1 cellular context compared by ENCODE assay signal in the genomic region with DNA sequence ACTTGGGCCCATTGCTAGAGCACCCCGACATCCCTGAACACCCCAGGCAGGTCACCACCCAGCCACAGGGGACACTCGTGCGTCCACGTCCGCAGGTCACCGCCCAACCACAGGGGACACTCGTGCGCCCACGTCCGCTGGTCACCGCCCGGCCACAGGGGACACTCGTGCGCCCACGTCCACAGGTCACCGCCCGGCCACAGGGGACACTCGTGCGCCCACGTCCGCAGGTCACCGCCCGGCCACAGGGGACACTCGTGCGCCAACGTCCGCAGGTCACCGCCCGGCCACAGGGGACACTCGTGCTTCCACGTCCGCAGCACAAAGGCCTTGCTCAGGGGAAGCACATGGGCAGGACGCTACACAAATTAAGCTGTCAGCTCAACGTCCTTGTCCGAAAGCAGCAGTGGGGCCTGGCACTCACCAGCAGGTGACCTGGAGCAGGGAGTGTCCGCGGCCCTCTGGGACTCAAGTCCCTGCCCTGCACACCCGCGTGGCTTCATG.
TF ChIP-seq lines count a peak whose summit lies in the region.

No MANE protein-coding gene starts in this region.

TF ChIP-seq in HepG2, 621 proteins besides CTCF, POLR2A, EP300 and RAD21 (continued from another document and continues in another):
- TF ChIP-seq ARID4A (CRISPR knock-in tag; IDR thresholded peaks at IDR 0.05; ENCODE audit: borderline replicate concordance), result peak; percentile 47; the same call in 1 of the 2 replicates
- TF ChIP-seq SCMH1 (CRISPR knock-in tag; IDR thresholded peaks at IDR 0.05; ENCODE audit: borderline replicate concordance), result no peak
- no peak for TF ChIP-seq ZNF282 (IDR thresholded peaks at IDR 0.05; ENCODE audit: partially characterized antibody)
- TF ChIP-seq TBL1XR1 (IDR thresholded peaks at IDR 0.05; ENCODE audit: borderline replicate concordance, low read length, partially characterized antibody), result no peak
- no peak for TF ChIP-seq ZNF234 (CRISPR knock-in tag; conservative IDR thresholded peaks at IDR 0.05)
- TF ChIP-seq ZNF616 (CRISPR knock-in tag; IDR thresholded peaks at IDR 0.05; ENCODE audit: low read depth), result no peak
- TF ChIP-seq NFRKB (IDR thresholded peaks at IDR 0.05), result no peak
- no peak for TF ChIP-seq SIN3A (IDR thresholded peaks at IDR 0.05; ENCODE audit: borderline replicate concordance, low read depth, low read length)
- TF ChIP-seq ZNF318 (CRISPR knock-in tag; IDR thresholded peaks at IDR 0.05), result no peak
- TF ChIP-seq ZNF354B (CRISPR knock-in tag; IDR thresholded peaks at IDR 0.05), result no peak
- TF ChIP-seq, protein P1, sequence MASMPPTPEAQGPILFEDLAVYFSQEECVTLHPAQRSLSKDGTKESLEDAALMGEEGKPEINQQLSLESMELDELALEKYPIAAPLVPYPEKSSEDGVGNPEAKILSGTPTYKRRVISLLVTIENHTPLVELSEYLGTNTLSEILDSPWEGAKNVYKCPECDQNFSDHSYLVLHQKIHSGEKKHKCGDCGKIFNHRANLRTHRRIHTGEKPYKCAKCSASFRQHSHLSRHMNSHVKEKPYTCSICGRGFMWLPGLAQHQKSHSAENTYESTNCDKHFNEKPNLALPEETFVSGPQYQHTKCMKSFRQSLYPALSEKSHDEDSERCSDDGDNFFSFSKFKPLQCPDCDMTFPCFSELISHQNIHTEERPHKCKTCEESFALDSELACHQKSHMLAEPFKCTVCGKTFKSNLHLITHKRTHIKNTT (CRISPR knock-in tag; IDR thresholded peaks at IDR 0.05), result no peak
- no peak for TF ChIP-seq ATRX (CRISPR knock-in tag; IDR thresholded peaks at IDR 0.05; ENCODE audit: borderline replicate concordance)
- peak; percentile 50; the same call in 1 of the 2 replicates for TF ChIP-seq NR2C2 (CRISPR knock-in tag; IDR thresholded peaks at IDR 0.05; ENCODE audit: borderline replicate concordance)
- TF ChIP-seq MLX (CRISPR knock-in tag; IDR thresholded peaks at IDR 0.05), result no peak
- TF ChIP-seq ZNF773 (CRISPR knock-in tag; IDR thresholded peaks at IDR 0.05; ENCODE audit: borderline replicate concordance), result no peak
- TF ChIP-seq, protein P2, sequence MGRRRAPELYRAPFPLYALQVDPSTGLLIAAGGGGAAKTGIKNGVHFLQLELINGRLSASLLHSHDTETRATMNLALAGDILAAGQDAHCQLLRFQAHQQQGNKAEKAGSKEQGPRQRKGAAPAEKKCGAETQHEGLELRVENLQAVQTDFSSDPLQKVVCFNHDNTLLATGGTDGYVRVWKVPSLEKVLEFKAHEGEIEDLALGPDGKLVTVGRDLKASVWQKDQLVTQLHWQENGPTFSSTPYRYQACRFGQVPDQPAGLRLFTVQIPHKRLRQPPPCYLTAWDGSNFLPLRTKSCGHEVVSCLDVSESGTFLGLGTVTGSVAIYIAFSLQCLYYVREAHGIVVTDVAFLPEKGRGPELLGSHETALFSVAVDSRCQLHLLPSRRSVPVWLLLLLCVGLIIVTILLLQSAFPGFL (CRISPR knock-in tag; IDR thresholded peaks at IDR 0.05), result no peak
- TF ChIP-seq ELF4 (CRISPR knock-in tag; IDR thresholded peaks at IDR 0.05; ENCODE audit: borderline replicate concordance), result no peak
- no peak for TF ChIP-seq ZNF556 (CRISPR knock-in tag; IDR thresholded peaks at IDR 0.05; ENCODE audit: borderline replicate concordance)
- no peak for TF ChIP-seq FLYWCH1 (CRISPR knock-in tag; IDR thresholded peaks at IDR 0.05)
- no peak for TF ChIP-seq RCOR2 (CRISPR knock-in tag; IDR thresholded peaks at IDR 0.05)
- TF ChIP-seq ZNF883 (CRISPR knock-in tag; IDR thresholded peaks at IDR 0.05; ENCODE audit: not compliant biosample characterization), result peak; percentile 19
- no peak for TF ChIP-seq REST (IDR thresholded peaks at IDR 0.05; ENCODE audit: borderline replicate concordance in 1 of 2, low read depth in 1 of 2, low read length in 2 of 2)
- peak; percentile 31; the same call in 1 of the 2 replicates for TF ChIP-seq ZKSCAN1 (IDR thresholded peaks at IDR 0.05; ENCODE audit: low read length)
- TF ChIP-seq ZNF468 (CRISPR knock-in tag; IDR thresholded peaks at IDR 0.05), result no peak
- no peak for TF ChIP-seq NONO (IDR thresholded peaks at IDR 0.05)
- TF ChIP-seq NONO (CRISPR knock-in tag; conservative IDR thresholded peaks at IDR 0.05), result peak; percentile 95
- TF ChIP-seq ZMYM4 (CRISPR knock-in tag; IDR thresholded peaks at IDR 0.05), result peak; percentile 97
- no peak; the same call in 1 of the 2 replicates for TF ChIP-seq ZNF776 (CRISPR knock-in tag; IDR thresholded peaks at IDR 0.05)
- no peak for TF ChIP-seq ZBTB25 (CRISPR knock-in tag; IDR thresholded peaks at IDR 0.05)
- TF ChIP-seq, protein P3, sequence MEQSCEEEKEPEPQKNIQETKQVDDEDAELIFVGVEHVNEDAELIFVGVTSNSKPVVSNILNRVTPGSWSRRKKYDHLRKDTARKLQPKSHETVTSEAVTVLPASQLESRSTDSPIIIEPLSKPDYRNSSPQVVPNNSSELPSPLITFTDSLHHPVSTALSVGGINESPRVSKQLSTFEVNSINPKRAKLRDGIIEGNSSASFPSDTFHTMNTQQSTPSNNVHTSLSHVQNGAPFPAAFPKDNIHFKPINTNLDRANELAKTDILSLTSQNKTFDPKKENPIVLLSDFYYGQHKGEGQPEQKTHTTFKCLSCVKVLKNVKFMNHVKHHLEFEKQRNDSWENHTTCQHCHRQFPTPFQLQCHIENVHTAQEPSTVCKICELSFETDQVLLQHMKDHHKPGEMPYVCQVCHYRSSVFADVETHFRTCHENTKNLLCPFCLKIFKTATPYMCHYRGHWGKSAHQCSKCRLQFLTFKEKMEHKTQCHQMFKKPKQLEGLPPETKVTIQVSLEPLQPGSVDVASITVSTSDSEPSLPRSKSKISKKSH (CRISPR knock-in tag; IDR thresholded peaks at IDR 0.05; ENCODE audit: borderline replicate concordance), result peak; percentile 62; the same call in 1 of the 2 replicates
- TF ChIP-seq ZFY (CRISPR knock-in tag; IDR thresholded peaks at IDR 0.05), result peak; percentile 29; the same call in 1 of the 2 replicates
- no peak for TF ChIP-seq ZNF780A (CRISPR knock-in tag; IDR thresholded peaks at IDR 0.05)
- TF ChIP-seq ZNF207 (IDR thresholded peaks at IDR 0.05; ENCODE audit: borderline replicate concordance), result no peak
- no peak for TF ChIP-seq ZNF816 (CRISPR knock-in tag; IDR thresholded peaks at IDR 0.05; ENCODE audit: borderline replicate concordance)
